ENCODE assay signal across 8 cellular contexts in the genomic region with DNA sequence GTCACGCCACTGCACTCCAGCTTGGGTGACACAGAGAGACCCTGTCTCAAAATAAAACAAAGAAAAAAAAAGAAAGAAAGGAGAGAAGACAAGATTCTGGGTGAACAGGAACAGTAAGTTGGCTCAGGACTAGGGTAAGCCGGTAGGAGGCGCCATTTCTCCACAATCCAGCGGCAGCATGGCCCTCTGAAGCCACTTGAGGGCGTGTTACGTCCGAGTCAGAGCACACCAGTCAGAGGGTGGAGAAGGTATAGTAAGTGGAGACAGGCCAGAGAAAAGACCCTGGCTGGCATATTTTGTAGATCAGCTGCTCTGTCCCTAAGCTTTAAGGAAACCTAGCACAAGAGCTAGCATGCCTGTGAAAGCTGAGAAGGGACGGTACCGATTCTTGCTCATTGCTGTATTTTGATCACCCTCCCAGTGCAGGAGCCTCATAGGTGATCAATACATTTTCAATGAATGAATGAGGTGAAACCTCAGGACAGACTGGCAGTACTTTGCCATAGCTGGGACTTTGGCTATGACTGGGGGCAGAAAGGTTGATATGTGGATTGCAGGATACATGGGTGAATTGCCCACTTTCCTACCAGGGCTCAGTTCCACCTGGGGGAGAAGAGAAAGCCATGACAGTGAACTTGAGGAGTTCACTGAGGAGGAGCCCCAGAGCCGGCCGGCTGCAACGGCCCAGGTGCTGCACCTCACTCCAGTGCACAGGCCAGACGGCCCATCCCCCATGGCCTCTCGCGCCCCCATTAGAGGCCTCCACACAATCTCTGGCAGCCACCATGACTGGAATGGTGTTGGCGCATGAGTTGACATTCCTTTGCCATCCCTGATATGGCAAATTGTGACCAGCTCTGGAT. TPM values are rescaled to one million over a fixed set of nuclear protein-coding genes. Genes with fewer than 3 reads are reported as not detected.
DNase-seq lines count a peak whose midpoint lies in the region; ATAC-seq and TF ChIP-seq lines count a peak whose summit lies in the region.

No MANE protein-coding gene starts in this region.

- no peak overlapping the region for H2AFZ ChIP-seq in hepatocyte

- H3K9me3 ChIP-seq in hepatocyte (ENCODE audit: low read depth), result no peaks in the 10 kb centered on the region

- no peak overlapping the region for H3K27ac ChIP-seq in hepatocyte

- no peak overlapping the region for H3K4me2 ChIP-seq in hepatocyte

- no peak overlapping the region for H3K4me3 ChIP-seq in hepatocyte

- H3K4me1 ChIP-seq in hepatocyte (ENCODE audit: insufficient read depth), result peaks cover under 1% of the 10 kb centered on the region

- H4K20me1 ChIP-seq in hepatocyte (ENCODE audit: insufficient read depth, poor library complexity, severe bottlenecking), result no peaks in the 10 kb centered on the region

- peak; percentile 99 for TF ChIP-seq CTCF in hepatocyte (IDR thresholded peaks at IDR 0.05; ENCODE audit: poor library complexity)

- H3K9me2 ChIP-seq in hepatocyte (replicated peaks; ENCODE audit: insufficient read depth), result no peaks in the 10 kb centered on the region

- H3K27me3 ChIP-seq in hepatocyte, result peaks cover 12% of the 10 kb centered on the region

- peak; percentile 52 for ATAC-seq in HG02571 (IDR thresholded peaks at IDR 0.05; ENCODE audit: unreplicated experiment)
- ATAC-seq in HG03039 (IDR thresholded peaks at IDR 0.05; ENCODE audit: unreplicated experiment), result no peak

- DNase-seq in ELF-1 (ENCODE audit: low read depth, low spot score), result peak; percentile 91
- DNase-seq in NCI-H2029 (lab: John Stamatoyannopoulos, UW), result peak; percentile 89
- peak; percentile 69 for DNase-seq in T-helper 22 cell (ENCODE audit: low read depth)
- peak in 50 of 58 donors; percentile 1 to 72 (median 33) for DNase-seq in anterior cingulate cortex (lab: John Stamatoyannopoulos, UW)
- peak; percentile 90 for DNase-seq in hepatocyte (ENCODE audit: low spot score)
- DNase-seq in smooth muscle cell of the brain vasculature (ENCODE audit: low read depth, low spot score), result peak; percentile 76

- WGBS in hepatocyte (ENCODE audit: low lambda C conversion rate, missing lambda C conversion rate), result 35% methylated on average over 16 of the region's 16 CpGs

- no peaks in the 10 kb centered on the region for H3K36me3 ChIP-seq in hepatocyte (replicated peaks; ENCODE audit: insufficient read depth, low read depth)

- H3K79me2 ChIP-seq in hepatocyte, result no peaks in the 10 kb centered on the region

RNA-seq across cellular contexts. Expression of a gene that starts 23.5 kb away (rescaled TPM):
- total RNA-seq in hepatocyte, result 0.16 TPM in 1 of 2 replicates, not detected in the other
- 0.15 and 0.52 TPM in 2 replicates for polyA plus RNA-seq in hepatocyte

RNA-seq across cellular contexts. Expression of a gene that starts 32.8 kb away (rescaled TPM):
- total RNA-seq in hepatocyte, result 10.7 and 11.8 TPM in 2 replicates
- polyA plus RNA-seq in hepatocyte, result 13.3 and 13.6 TPM in 2 replicates

RNA-seq across cellular contexts. Expression of a gene that starts 38.8 kb away (rescaled TPM):
- total RNA-seq in hepatocyte, result 0.60 and 0.92 TPM in 2 replicates
- polyA plus RNA-seq in hepatocyte, result 0.34 and 0.50 TPM in 2 replicates

Comparison
In these comparisons a context has a peak if more than half of its experiments do, and no peak if none do; other contexts are left out.
1. DNase-seq: peak in every context shown above with its lines; median percentile 91 in ELF-1; 90 in hepatocyte; 89 in NCI-H2029; 76 in smooth muscle cell of the brain vasculature; 69 in T-helper 22 cell; 33 in anterior cingulate cortex.